12 cellular contexts compared by ENCODE assay signal in genomic region chr12:9687228-9687627, GRCh38. TPM values are rescaled to one million over a fixed set of nuclear protein-coding genes. Genes with fewer than 3 reads are reported as not detected.
DNase-seq lines count a peak whose midpoint lies in the region; ATAC-seq and TF ChIP-seq lines count a peak whose summit lies in the region.
"Had no signal": no experiment of that assay in that cellular context is flagged by ENCODE, and none has a peak within 500 bp of the region (broad histone marks: within the 10 kb centered on the region; RNA-seq: fewer than 3 reads in every experiment).

No MANE protein-coding gene starts in this region.

- H3K4me3 ChIP-seq in smooth muscle cell (no peak overlapping the region), tibial artery (no peak overlapping the region)
- H3K4me3 ChIP-seq: coronary artery, upper lobe of left lung had no signal

- DNase-seq in GM04504 (ENCODE audit: low read depth) (peak; percentile 39), LHCN-M2 (ENCODE audit: low read depth) (peak; percentile 84), memory B cell (ENCODE audit: low spot score in 2 of 2) (no peak), smooth muscle cell (lab: John Stamatoyannopoulos, UW; ENCODE audit: unreplicated experiment) (no peak), tibial artery (no peak)
- DNase-seq in activated naive CD8-positive, alpha-beta T cell treated with anti-CD3 and anti-CD28 coated beads, Interleukin-2, amount 50 U/mL, for 24 hours = no peak
- DNase-seq: DMS79, NCI-H524 treated with DMSO at 0.1 percent for 48 hours, upper lobe of left lung had no signal

- no peaks in the 10 kb centered on the region for H4K20me1 ChIP-seq in smooth muscle cell (ENCODE audit: low read depth)

- H3K4me1 ChIP-seq in smooth muscle cell (ENCODE audit: low read depth) (no peaks in the 10 kb centered on the region), tibial artery (no peaks in the 10 kb centered on the region)

- intact Hi-C loops in tibial artery (cut with DNase I; ENCODE audit: low total_unique reads) = no loop called here

- H3K36me3 ChIP-seq in smooth muscle cell (ENCODE audit: low read depth) (peaks cover 19% of the 10 kb centered on the region), tibial artery (peaks cover 46 to 57% (median 47%) of the 10 kb centered on the region in 3 donors)

- H3K27me3 Mint-ChIP-seq in activated naive CD8-positive, alpha-beta T cell treated with anti-CD3 and anti-CD28 coated beads, Interleukin-2, amount 50 U/mL, for 24 hours = no peaks in the 10 kb centered on the region
- no peaks in the 10 kb centered on the region for H3K27me3 Mint-ChIP-seq in memory B cell

- TF ChIP-seq CTCF in smooth muscle cell (IDR thresholded peaks at IDR 0.05; ENCODE audit: borderline replicate concordance, insufficient read depth, poor library complexity, severe bottlenecking) (no peak), tibial artery (IDR thresholded peaks at IDR 0.05) (no peak)

- H3K27ac ChIP-seq in smooth muscle cell (ENCODE audit: low read depth) = no peak overlapping the region
- no peak overlapping the region for H3K27ac ChIP-seq in tibial artery
- H3K27ac ChIP-seq: coronary artery, upper lobe of left lung had no signal

- H3K9me3 Mint-ChIP-seq in activated naive CD8-positive, alpha-beta T cell treated with anti-CD3 and anti-CD28 coated beads, Interleukin-2, amount 50 U/mL, for 24 hours = peaks cover 45% of the 10 kb centered on the region
- peaks cover 8% of the 10 kb centered on the region for H3K9me3 Mint-ChIP-seq in memory B cell

- WGBS in smooth muscle cell (ENCODE audit: low lambda C conversion rate) = 75% methylated on average over 1 of the region's 1 CpG

- H2AFZ ChIP-seq in smooth muscle cell (ENCODE audit: low read depth) = no peak overlapping the region

- no peaks in the 10 kb centered on the region for H3F3A ChIP-seq in smooth muscle cell (ENCODE audit: low read depth)

- H3K4me1 Mint-ChIP-seq in activated naive CD8-positive, alpha-beta T cell treated with anti-CD3 and anti-CD28 coated beads, Interleukin-2, amount 50 U/mL, for 24 hours = peaks cover 67% of the 10 kb centered on the region
- H3K4me1 Mint-ChIP-seq in memory B cell = peaks cover 21% of the 10 kb centered on the region

- H3K9me3 ChIP-seq in smooth muscle cell (replicated peaks; ENCODE audit: low read depth) = no peaks in the 10 kb centered on the region
- no peaks in the 10 kb centered on the region for H3K9me3 ChIP-seq in tibial artery
- H3K9me3 ChIP-seq: upper lobe of left lung had no signal

- no peaks in the 10 kb centered on the region for H3K27me3 ChIP-seq in smooth muscle cell (ENCODE audit: low read depth)
- H3K27me3 ChIP-seq in tibial artery = no peaks in the 10 kb centered on the region
- H3K27me3 ChIP-seq: upper lobe of left lung had no signal

- no peak overlapping the region for H3K9ac ChIP-seq in smooth muscle cell (ENCODE audit: low read depth)

- H3K4me3 Mint-ChIP-seq in activated naive CD8-positive, alpha-beta T cell treated with anti-CD3 and anti-CD28 coated beads, Interleukin-2, amount 50 U/mL, for 24 hours = no peak overlapping the region
- H3K4me3 Mint-ChIP-seq in memory B cell = no peak overlapping the region

- H3K27ac Mint-ChIP-seq in activated naive CD8-positive, alpha-beta T cell treated with anti-CD3 and anti-CD28 coated beads, Interleukin-2, amount 50 U/mL, for 24 hours = peak overlapping the region; percentile 49
- peak overlapping the region; percentile 46 for H3K27ac Mint-ChIP-seq in memory B cell

- H3K36me3 Mint-ChIP-seq in activated naive CD8-positive, alpha-beta T cell treated with anti-CD3 and anti-CD28 coated beads, Interleukin-2, amount 50 U/mL, for 24 hours (ENCODE audit: low read depth) = peaks cover 92% of the 10 kb centered on the region
- H3K36me3 Mint-ChIP-seq in memory B cell = peaks cover 59% of the 10 kb centered on the region

- ATAC-seq in activated naive CD8-positive, alpha-beta T cell treated with anti-CD3 and anti-CD28 coated beads, Interleukin-2, amount 50 U/mL, for 24 hours = peak; percentile 70
- ATAC-seq in memory B cell (ENCODE audit: low read depth) (no peak), GM21737 (IDR thresholded peaks at IDR 0.05; ENCODE audit: unreplicated experiment) (no peak)

- H3K4me2 ChIP-seq in smooth muscle cell = no peak overlapping the region

- no peaks in the 10 kb centered on the region for H3K79me2 ChIP-seq in smooth muscle cell (ENCODE audit: low read depth)

RNA-seq across cellular contexts. Expression of gene CLEC2D, which starts 17.7 kb away (rescaled TPM):
- total RNA-seq in LHCN-M2 (2014; rRNA removed) = 2.5 and 2.8 TPM in 2 replicates
- 0.58 TPM for polyA plus RNA-seq in LHCN-M2 (2012)
- total RNA-seq in smooth muscle cell = 4.3 and 5.8 TPM in 2 replicates
- 2.2 and 5.2 TPM in 2 replicates for polyA plus RNA-seq in smooth muscle cell

RNA-seq across cellular contexts. Expression of gene CLECL1, which starts 45.7 kb away (rescaled TPM):
- not detected in 2 replicates for total RNA-seq in LHCN-M2 (2014; rRNA removed)
- not detected for polyA plus RNA-seq in LHCN-M2 (2012)
- total RNA-seq in smooth muscle cell = not detected in 2 replicates
- not detected in 2 replicates for polyA plus RNA-seq in smooth muscle cell
- total RNA-seq: glomerular endothelial cell had no signal

Comparison
In these comparisons a context has a peak if more than half of its experiments do, and no peak if none do; other contexts are left out.
1. DNase-seq: peak in GM04504 (single experiment) and LHCN-M2 (single experiment); none in activated naive CD8-positive, alpha-beta T cell treated with anti-CD3 and anti-CD28 coated beads, Interleukin-2, amount 50 U/mL, for 24 hours (single experiment), memory B cell (0 of 2), smooth muscle cell (single experiment) and tibial artery (0 of 2).